Comparison of ENCODE assay signal across 6 cellular contexts in the genomic region with DNA sequence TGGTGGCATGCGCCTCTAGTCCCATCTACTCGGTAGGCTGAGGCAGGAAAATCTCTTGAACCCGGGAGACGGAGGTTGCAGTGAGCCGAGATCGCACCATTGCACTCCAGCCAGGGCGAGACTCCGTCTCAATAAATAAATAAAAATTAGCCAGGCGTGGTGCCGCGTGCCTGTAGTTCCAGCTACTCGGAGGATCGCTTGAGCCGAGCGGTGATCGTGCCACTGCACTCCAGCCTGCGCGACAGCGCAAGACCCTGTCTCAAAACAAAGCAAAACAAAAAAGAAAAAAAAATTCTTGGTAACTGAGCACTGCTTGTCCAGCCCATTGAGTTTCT. TPM values are rescaled to one million over a fixed set of nuclear protein-coding genes. Genes with fewer than 3 reads are reported as not detected.
DNase-seq lines count a peak whose midpoint lies in the region; ATAC-seq and TF ChIP-seq lines count a peak whose summit lies in the region.

No MANE protein-coding gene starts in this region.

- intact Hi-C loops in Caco-2 (cut with micrococcal nuclease; ENCODE audit: unreplicated experiment): loop anchor here (1.0 to 2.0 kb wide), 5 partner anchors 17 to 291 kb away; a partner anchor contains a TSS

- TF ChIP-seq CTCF in Caco-2 (IDR thresholded peaks at IDR 0.05; ENCODE audit: insufficient read depth in 1 of 2, low read depth in 1 of 2, low read length in 1 of 2, severe bottlenecking in 1 of 2, unreplicated experiment in 1 of 2): no peak

- H3K36me3 ChIP-seq in Caco-2 (ENCODE audit: control insufficient read depth, insufficient read depth, low read length): peaks cover 4% of the 10 kb centered on the region

- H3K4me3 ChIP-seq in Caco-2 (ENCODE audit: low read depth, low read length) (peak overlapping the region; percentile 86), mononuclear cell (ENCODE audit: low read length) (peak overlapping the region; percentile 85)

- H3K4me3 Mint-ChIP-seq in Caco-2 (ENCODE audit: unreplicated experiment): peak overlapping the region; percentile 98
- peak overlapping the region; percentile 99 for H3K4me3 Mint-ChIP-seq in activated naive CD8-positive, alpha-beta T cell treated with anti-CD3 and anti-CD28 coated beads, Interleukin-2, amount 50 U/mL, for 24 hours

- H3K27ac Mint-ChIP-seq in Caco-2 (ENCODE audit: unreplicated experiment): peak overlapping the region; percentile 89
- H3K27ac Mint-ChIP-seq in activated naive CD8-positive, alpha-beta T cell treated with anti-CD3 and anti-CD28 coated beads, Interleukin-2, amount 50 U/mL, for 24 hours: peak overlapping the region; percentile 98

- CTCF ChIA-PET in Caco-2 (lab: Charles Lee): interaction anchor here (0.6 to 0.8 kb wide), 2 partner anchors 16 to 1029 kb away, joined by 3 to 9 read pairs; a partner anchor contains a TSS

- peaks cover 75% of the 10 kb centered on the region for H3K36me3 Mint-ChIP-seq in Caco-2 (ENCODE audit: insufficient read depth, unreplicated experiment)
- H3K36me3 Mint-ChIP-seq in activated naive CD8-positive, alpha-beta T cell treated with anti-CD3 and anti-CD28 coated beads, Interleukin-2, amount 50 U/mL, for 24 hours (ENCODE audit: low read depth): peaks cover 61% of the 10 kb centered on the region

- H3K9me3 ChIP-seq in Caco-2 (no peaks in the 10 kb centered on the region), mononuclear cell (ENCODE audit: low read depth, low read length) (no peaks in the 10 kb centered on the region)

- POLR2A ChIA-PET in Caco-2 (lab: Charles Lee): interaction anchor here (0.6 to 1.5 kb wide), 4 partner anchors 16 to 882 kb away, joined by 5 to 32 read pairs (median 8); a partner anchor contains a TSS

- H3K4me1 Mint-ChIP-seq in Caco-2 (ENCODE audit: low read depth, unreplicated experiment): peaks cover 14% of the 10 kb centered on the region
- H3K4me1 Mint-ChIP-seq in activated naive CD8-positive, alpha-beta T cell treated with anti-CD3 and anti-CD28 coated beads, Interleukin-2, amount 50 U/mL, for 24 hours: peaks cover 39% of the 10 kb centered on the region

- DNase-seq in Caco-2 (no peak), DMS153 treated with DMSO at 0.1 percent for 48 hours (lab: John Stamatoyannopoulos, UW; ENCODE audit: unreplicated experiment) (no peak), DMS 273 (lab: John Stamatoyannopoulos, UW; ENCODE audit: unreplicated experiment) (no peak)
- DNase-seq in activated naive CD8-positive, alpha-beta T cell treated with anti-CD3 and anti-CD28 coated beads, Interleukin-2, amount 50 U/mL, for 24 hours: no peak
- no peak for DNase-seq in stimulated activated CD8-positive, alpha-beta memory T cell treated with anti-CD3 and anti-CD28 coated beads, Interleukin-4, amount 100 ng/mL, for 48 hours

- H3K27me3 ChIP-seq in Caco-2 (replicated peaks; ENCODE audit: control insufficient read depth, insufficient read depth, low read length) (no peaks in the 10 kb centered on the region), mononuclear cell (ENCODE audit: insufficient read depth, low read length) (no peaks in the 10 kb centered on the region)

- no TSS peak for BruUV-seq in Caco-2 (replicated peaks; lab: Mats Ljungman, UMichigan)

- H3K27me3 Mint-ChIP-seq in Caco-2 (ENCODE audit: insufficient read depth, unreplicated experiment): no peaks in the 10 kb centered on the region
- no peaks in the 10 kb centered on the region for H3K27me3 Mint-ChIP-seq in activated naive CD8-positive, alpha-beta T cell treated with anti-CD3 and anti-CD28 coated beads, Interleukin-2, amount 50 U/mL, for 24 hours

- peaks cover 9% of the 10 kb centered on the region for H3K9me3 Mint-ChIP-seq in Caco-2 (ENCODE audit: unreplicated experiment)
- no peaks in the 10 kb centered on the region for H3K9me3 Mint-ChIP-seq in activated naive CD8-positive, alpha-beta T cell treated with anti-CD3 and anti-CD28 coated beads, Interleukin-2, amount 50 U/mL, for 24 hours

- peaks cover 7% of the 10 kb centered on the region; the same call in 1 of the 2 replicates for H3K4me1 ChIP-seq in Caco-2
- H3K4me1 ChIP-seq in mononuclear cell (ENCODE audit: insufficient read depth, low read length): peaks cover 22% of the 10 kb centered on the region

- ATAC-seq in activated naive CD8-positive, alpha-beta T cell treated with anti-CD3 and anti-CD28 coated beads, Interleukin-2, amount 50 U/mL, for 24 hours: no peak

RNA-seq across cellular contexts. Expression of a gene that starts 0.7 kb away (rescaled TPM):
- total RNA-seq in Caco-2 (2022): 38.8 and 40.2 TPM in 2 replicates
- total RNA-seq in mononuclear cell: 11.8 TPM

RNA-seq across cellular contexts. Expression of a gene that starts 9.4 kb away (rescaled TPM):
- 1.8 TPM in 2 replicates for total RNA-seq in Caco-2 (2022)
- 0.31 TPM for total RNA-seq in mononuclear cell

RNA-seq across cellular contexts. Expression of a gene that starts 16.4 kb away (rescaled TPM):
- total RNA-seq in Caco-2 (2022) (111 and 112 TPM in 2 replicates), mononuclear cell (180 TPM)

RNA-seq across cellular contexts. Expression of a gene that starts 16.6 kb away (rescaled TPM):
- total RNA-seq in Caco-2 (2022) (88.7 and 99.4 TPM in 2 replicates), mononuclear cell (43.2 TPM)

RNA-seq across cellular contexts. Expression of a gene that starts 24.7 kb away (rescaled TPM):
- total RNA-seq in Caco-2 (2022) (37.8 and 46.4 TPM in 2 replicates), mononuclear cell (13.7 TPM)
